In genomic region chr12:49810159-49810459, GRCh38 we compare ENCODE assay signal across 18 cellular contexts. TPM values are rescaled to one million over a fixed set of nuclear protein-coding genes. Genes with fewer than 3 reads are reported as not detected.
DNase-seq lines count a peak whose midpoint lies in the region; ATAC-seq and TF ChIP-seq lines count a peak whose summit lies in the region.
"Had no signal": no experiment of that assay in that cellular context is flagged by ENCODE, and none has a peak within 500 bp of the region (broad histone marks: within the 10 kb centered on the region; RNA-seq: fewer than 3 reads in every experiment).

No MANE protein-coding gene starts in this region.

- no peak overlapping the region for H2BK15ac ChIP-seq in H9 (ENCODE audit: low read depth, low read length)
- H2BK15ac ChIP-seq in mesendoderm (replicated peaks; ENCODE audit: low read depth): no peak overlapping the region

- no peak overlapping the region for H2BK12ac ChIP-seq in H9 (ENCODE audit: insufficient read length, low read depth, low read length)

- no peak overlapping the region for H3T11ph ChIP-seq in H9 (ENCODE audit: low read length)

- H3K27ac ChIP-seq in H9 (ENCODE audit: insufficient read length, low read depth, low read length): no peak overlapping the region
- peak overlapping the region; percentile 68 to 85 (median 78) for H3K27ac ChIP-seq in esophagus muscularis mucosa (replicated peaks in 1 of 4)
- peak overlapping the region; percentile 56 for H3K27ac ChIP-seq in mesendoderm (ENCODE audit: low read depth, low read length)
- H3K27ac ChIP-seq in smooth muscle cell (ENCODE audit: low read depth): peak overlapping the region; percentile 86

- no peak for TF ChIP-seq POLR2A in esophagus muscularis mucosa (IDR thresholded peaks at IDR 0.05; ENCODE audit: low read depth)

- H3K79me2 ChIP-seq in H9 (ENCODE audit: insufficient read depth, low read length): no peaks in the 10 kb centered on the region
- peaks cover 1% of the 10 kb centered on the region for H3K79me2 ChIP-seq in mesendoderm (ENCODE audit: control insufficient read depth, insufficient read depth, low read length)
- H3K79me2 ChIP-seq in smooth muscle cell (ENCODE audit: low read depth): peaks cover 24% of the 10 kb centered on the region

- intact Hi-C loops in esophagus muscularis mucosa (cut with DNase I): no loop called here

- H3K14ac ChIP-seq in H9 (ENCODE audit: insufficient read depth, low read length): 0 out of 2 replicates have a peak overlapping the region, but pooled peaks have one; percentile 45

- no peaks in the 10 kb centered on the region for H3K79me1 ChIP-seq in H9 (ENCODE audit: insufficient read depth, low read depth, low read length, poor library complexity, severe bottlenecking)
- H3K79me1 ChIP-seq in mesendoderm (ENCODE audit: low read length): peaks cover 6% of the 10 kb centered on the region

- no peak overlapping the region for H3K4me3 ChIP-seq in esophagus muscularis mucosa
- H3K4me3 ChIP-seq in mesendoderm (ENCODE audit: low read length): no peak overlapping the region
- no peak overlapping the region for H3K4me3 ChIP-seq in smooth muscle cell
- H3K4me3 ChIP-seq: testis had no signal

- H3K18ac ChIP-seq in H9 (ENCODE audit: insufficient read length, low read depth, low read length): no peak overlapping the region
- no peak overlapping the region for H3K18ac ChIP-seq in mesendoderm (ENCODE audit: low read length)

- no peaks in the 10 kb centered on the region for H3K27me3 Mint-ChIP-seq in H9 (ENCODE audit: low read depth)
- H3K27me3 Mint-ChIP-seq: activated CD4-positive, alpha-beta T cell treated with anti-CD3 and anti-CD28 coated beads for 36 hours; activated naive CD8-positive, alpha-beta T cell treated with anti-CD3 and anti-CD28 coated beads, Interleukin-2, amount 50 U/mL, for 24 hours; activated T-cell treated with anti-CD3 and anti-CD28 coated beads, Interleukin-2, amount 50 U/mL, for 24 hours; naive thymus-derived CD8-positive, alpha-beta T cell had no signal

- H2BK20ac ChIP-seq in H9 (ENCODE audit: low read depth, low read length, poor library complexity, severe bottlenecking): no peak overlapping the region

- H3K36me3 Mint-ChIP-seq in H9 (ENCODE audit: insufficient read depth in 1 of 3, low read depth in 3 of 3): peaks cover 0 to 17% (median 8%) of the 10 kb centered on the region in 3 experiments; a peak in 5 of 7 replicates

- no peaks in the 10 kb centered on the region for H3K23me2 ChIP-seq in H9 (ENCODE audit: insufficient read length, low read depth, low read length, poor library complexity, severe bottlenecking)

- no peak for ATAC-seq in GM21390 (IDR thresholded peaks at IDR 0.05; ENCODE audit: unreplicated experiment)
- ATAC-seq: activated CD4-positive, alpha-beta T cell treated with anti-CD3 and anti-CD28 coated beads for 36 hours; activated naive CD8-positive, alpha-beta T cell treated with anti-CD3 and anti-CD28 coated beads, Interleukin-2, amount 50 U/mL, for 24 hours; naive thymus-derived CD8-positive, alpha-beta T cell; Panc1 had no signal

- no peak overlapping the region for H4K5ac ChIP-seq in H9 (ENCODE audit: insufficient read length, low read depth, low read length)
- no peak overlapping the region for H4K5ac ChIP-seq in mesendoderm (ENCODE audit: low read length)

- peak overlapping the region in 1 of 2 experiments; percentile 19; a peak in 2 of 5 replicates for H3K4me3 Mint-ChIP-seq in H9
- H3K4me3 Mint-ChIP-seq: activated CD4-positive, alpha-beta T cell treated with anti-CD3 and anti-CD28 coated beads for 36 hours; activated naive CD8-positive, alpha-beta T cell treated with anti-CD3 and anti-CD28 coated beads, Interleukin-2, amount 50 U/mL, for 24 hours; activated T-cell treated with anti-CD3 and anti-CD28 coated beads, Interleukin-2, amount 50 U/mL, for 24 hours had no signal

- WGBS in H9 (ENCODE audit: extremely low coverage, insufficient read length, low lambda C conversion rate): no CpG with 5 or more reads among the region's 9 CpGs
- 75% methylated on average over 9 of the region's 9 CpGs for WGBS in esophagus muscularis mucosa
- no CpG with 5 or more reads among the region's 9 CpGs for WGBS in mesendoderm (ENCODE audit: extremely low coverage, insufficient coverage, low lambda C conversion rate)
- 60% methylated on average over 8 of the region's 9 CpGs for WGBS in smooth muscle cell (ENCODE audit: low lambda C conversion rate)

- no peak overlapping the region for H3K4me2 ChIP-seq in H9 (ENCODE audit: insufficient read depth, insufficient read length, low read length)
- no peak overlapping the region for H3K4me2 ChIP-seq in mesendoderm (ENCODE audit: low read length)
- peak overlapping the region; percentile 59 for H3K4me2 ChIP-seq in smooth muscle cell

- no peak for TF ChIP-seq EP300 in esophagus muscularis mucosa (IDR thresholded peaks at IDR 0.05)

- H3K23ac ChIP-seq in H9 (ENCODE audit: insufficient read length, low read depth, low read length) (no peak overlapping the region), mesendoderm (ENCODE audit: low read length) (no peak overlapping the region)

- H3K9me3 Mint-ChIP-seq in H9: no peaks in the 10 kb centered on the region; a peak in 1 of 5 replicates
- H3K9me3 Mint-ChIP-seq: activated naive CD8-positive, alpha-beta T cell treated with anti-CD3 and anti-CD28 coated beads, Interleukin-2, amount 50 U/mL, for 24 hours; activated T-cell treated with anti-CD3 and anti-CD28 coated beads, Interleukin-2, amount 50 U/mL, for 24 hours; naive thymus-derived CD8-positive, alpha-beta T cell had no signal

- H3K27ac Mint-ChIP-seq in H9: peak overlapping the region; percentile 49 to 97 (median 90); a peak in 6 of 7 replicates
- H3K27ac Mint-ChIP-seq: activated CD4-positive, alpha-beta T cell treated with anti-CD3 and anti-CD28 coated beads for 36 hours; activated naive CD8-positive, alpha-beta T cell treated with anti-CD3 and anti-CD28 coated beads, Interleukin-2, amount 50 U/mL, for 24 hours; activated T-cell treated with anti-CD3 and anti-CD28 coated beads, Interleukin-2, amount 50 U/mL, for 24 hours had no signal

- peaks cover 8% of the 10 kb centered on the region for H3F3A ChIP-seq in smooth muscle cell (ENCODE audit: low read depth)

- no peak overlapping the region for H4K91ac ChIP-seq in H9 (ENCODE audit: insufficient read length, low read depth, low read length)

- H2BK120ac ChIP-seq in H9 (ENCODE audit: low read depth, low read length, poor library complexity, severe bottlenecking) (no peak overlapping the region), mesendoderm (ENCODE audit: low read depth, low read length) (no peak overlapping the region)

- H2BK5ac ChIP-seq in H9 (ENCODE audit: insufficient read length, low read length) (no peak overlapping the region), mesendoderm (ENCODE audit: low read length) (no peak overlapping the region)

- H4K8ac ChIP-seq in H9 (replicated peaks; ENCODE audit: insufficient read length, low read depth, low read length) (no peak overlapping the region), mesendoderm (ENCODE audit: low read depth, low read length) (no peak overlapping the region)

- peaks cover 10 to 26% (median 15%) of the 10 kb centered on the region in 4 donors for H3K36me3 ChIP-seq in esophagus muscularis mucosa
- H3K36me3 ChIP-seq in mesendoderm (ENCODE audit: control insufficient read depth, insufficient read depth, low read length): no peaks in the 10 kb centered on the region
- no peaks in the 10 kb centered on the region for H3K36me3 ChIP-seq in smooth muscle cell (ENCODE audit: low read depth)

- no peak for TF ChIP-seq CTCF in H9 (conservative IDR thresholded peaks at IDR 0.05)
- no peak for TF ChIP-seq CTCF in esophagus muscularis mucosa (IDR thresholded peaks at IDR 0.05)
- TF ChIP-seq CTCF in smooth muscle cell (IDR thresholded peaks at IDR 0.05; ENCODE audit: borderline replicate concordance, insufficient read depth, poor library complexity, severe bottlenecking): no peak

- no peak overlapping the region for H3K9ac ChIP-seq in H9 (ENCODE audit: extremely low read depth, insufficient read length, low read length)
- H3K9ac ChIP-seq in mesendoderm (ENCODE audit: low read length): peak overlapping the region; percentile 18
- H3K9ac ChIP-seq in smooth muscle cell (ENCODE audit: low read depth): no peak overlapping the region

- peaks cover 26 to 52% of the 10 kb centered on the region in 2 experiments for H3K4me1 Mint-ChIP-seq in H9

- no peaks in the 10 kb centered on the region for H3K27me3 ChIP-seq in H9 (ENCODE audit: insufficient read depth, low read length)
- H3K27me3 ChIP-seq in esophagus muscularis mucosa: no peaks in the 10 kb centered on the region
- no peaks in the 10 kb centered on the region for H3K27me3 ChIP-seq in mesendoderm (ENCODE audit: insufficient read depth, low read length, poor library complexity)
- no peaks in the 10 kb centered on the region for H3K27me3 ChIP-seq in smooth muscle cell (ENCODE audit: low read depth)
- H3K27me3 ChIP-seq: testis had no signal

- H3K4ac ChIP-seq in H9 (ENCODE audit: low read depth, low read length): no peak overlapping the region
- no peak overlapping the region for H3K4ac ChIP-seq in mesendoderm (ENCODE audit: low read depth, low read length)

- H2AFZ ChIP-seq in H9 (ENCODE audit: low read length) (no peak overlapping the region), smooth muscle cell (ENCODE audit: low read depth) (no peak overlapping the region)

- H3K9me3 ChIP-seq in H9 (ENCODE audit: control insufficient read depth, low read depth, low read length) (no peaks in the 10 kb centered on the region), esophagus muscularis mucosa (no peaks in the 10 kb centered on the region), smooth muscle cell (replicated peaks; ENCODE audit: low read depth) (no peaks in the 10 kb centered on the region)
- H3K9me3 ChIP-seq: testis had no signal

- DNase-seq in H9: no peak
- no peak for DNase-seq in esophagus muscularis mucosa (ENCODE audit: extremely low spot score)
- DNase-seq in mesendoderm: no peak
- no peak for DNase-seq in smooth muscle cell (lab: John Stamatoyannopoulos, UW; ENCODE audit: unreplicated experiment)
- DNase-seq in iPS-NIHi7 (ENCODE audit: extremely low spot score): no peak
- no peak for DNase-seq in RPMI8226
- no peak for DNase-seq in NOMO-1 (lab: John Stamatoyannopoulos, UW; ENCODE audit: unreplicated experiment in 2 of 2)
- DNase-seq: activated CD4-positive, alpha-beta T cell treated with anti-CD3 and anti-CD28 coated beads for 36 hours; activated naive CD8-positive, alpha-beta T cell treated with anti-CD3 and anti-CD28 coated beads, Interleukin-2, amount 50 U/mL, for 24 hours; activated T-cell treated with anti-CD3 and anti-CD28 coated beads, Interleukin-2, amount 50 U/mL, for 24 hours; cortex of kidney; naive thymus-derived CD8-positive, alpha-beta T cell; NCI-H510A; stimulated activated CD4-positive, alpha-beta T cell treated with anti-CD3 and anti-CD28 coated beads, Interleukin-12 subunit alpha, Interleukin-12 subunit beta, amount 100 ng/mL, for 4 hours; T-helper 2 cell had no signal

- H3K56ac ChIP-seq in H9 (ENCODE audit: insufficient read length, low read depth, low read length) (no peak overlapping the region), mesendoderm (ENCODE audit: low read length) (peak overlapping the region; percentile 62)

- H4K20me1 ChIP-seq in H9 (ENCODE audit: control insufficient read depth, insufficient read depth, insufficient read length) (no peaks in the 10 kb centered on the region), smooth muscle cell (ENCODE audit: low read depth) (no peaks in the 10 kb centered on the region)

- H3K4me1 ChIP-seq in H9 (ENCODE audit: insufficient read depth, low read length): peaks cover 14% of the 10 kb centered on the region; the same call in 1 of the 2 replicates
- peaks cover 29 to 51% (median 46%) of the 10 kb centered on the region in 4 donors for H3K4me1 ChIP-seq in esophagus muscularis mucosa
- peaks cover 13% of the 10 kb centered on the region for H3K4me1 ChIP-seq in mesendoderm (ENCODE audit: control insufficient read depth, low read depth, low read length)
- peaks cover 37% of the 10 kb centered on the region for H3K4me1 ChIP-seq in smooth muscle cell (ENCODE audit: low read depth)

- H2AK5ac ChIP-seq in H9 (ENCODE audit: insufficient read length, low read length) (no peak overlapping the region), mesendoderm (ENCODE audit: low read length) (no peak overlapping the region)

RNA-seq across cellular contexts. Expression of gene NCKAP5L, which starts 18.1 kb away (rescaled TPM):
- total RNA-seq in H9 (2021) (27.7 and 28.9 TPM in 2 replicates), esophagus muscularis mucosa (10 to 100 TPM; 15.0 to 30.5 (median 23.0) TPM), smooth muscle cell (20.5 and 24.1 TPM in 2 replicates)
- 11.3 TPM for polyA plus RNA-seq in mesendoderm (2013, experiment 1 of 2)
- polyA plus RNA-seq in mesendoderm (2013, experiment 2 of 2): 11.2 TPM
- 29.4 and 31.7 TPM in 2 replicates for polyA plus RNA-seq in smooth muscle cell

RNA-seq across cellular contexts. Expression of gene BCDIN3D, which starts 32.8 kb away (rescaled TPM):
- total RNA-seq in H9 (2021): 3.3 and 3.5 TPM in 2 replicates
- 1 to 10 TPM; 2.2 to 6.2 (median 5.5) TPM for total RNA-seq in esophagus muscularis mucosa
- polyA plus RNA-seq in mesendoderm (2013, experiment 1 of 2): 1.7 TPM
- 1.5 TPM for polyA plus RNA-seq in mesendoderm (2013, experiment 2 of 2)
- total RNA-seq in smooth muscle cell: 2.5 and 3.4 TPM in 2 replicates
- polyA plus RNA-seq in smooth muscle cell: 2.9 and 3.8 TPM in 2 replicates
